ENCODE assay signal across 1 cellular context in the genomic region with DNA sequence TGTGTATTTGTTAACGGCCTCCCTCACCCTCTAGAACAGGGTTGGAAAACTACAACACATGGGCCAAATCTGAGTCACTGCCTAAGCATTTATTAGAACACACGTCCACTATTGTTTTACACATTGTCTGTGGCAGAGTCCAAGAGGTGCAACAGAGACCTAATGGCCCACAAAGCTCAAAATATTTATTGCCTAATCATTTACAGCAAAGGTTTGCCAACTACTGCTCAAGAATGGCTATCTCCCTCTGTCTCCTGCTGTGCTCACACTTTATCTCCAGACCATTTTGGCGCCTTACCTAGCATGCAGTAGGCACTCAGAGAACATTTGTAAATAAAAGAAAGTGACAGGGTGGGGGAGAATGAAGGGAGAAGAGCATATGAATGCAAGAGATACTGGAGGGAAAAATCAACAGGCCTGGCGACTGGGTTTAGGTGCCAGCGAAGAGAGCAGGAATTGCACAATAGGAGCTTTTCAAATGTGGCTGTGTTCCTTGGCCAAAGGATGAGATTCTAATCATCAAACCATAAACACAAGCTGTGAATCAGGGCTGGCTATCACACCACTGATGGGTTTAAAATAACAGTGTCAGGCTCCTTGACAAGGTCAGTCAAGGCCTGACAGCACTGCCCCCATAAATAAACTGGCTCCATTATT.
TF ChIP-seq lines count a peak whose summit lies in the region.

No MANE protein-coding gene starts in this region.

TF ChIP-seq in HCT116, 20 proteins besides CTCF, POLR2A, EP300 and RAD21 (continued from another document):
- no peak for TF ChIP-seq TCF7L2 (IDR thresholded peaks at IDR 0.05; ENCODE audit: borderline replicate concordance, extremely low read depth, insufficient read depth, insufficient read length)
